8 cellular contexts compared by ENCODE assay signal in the genomic region with DNA sequence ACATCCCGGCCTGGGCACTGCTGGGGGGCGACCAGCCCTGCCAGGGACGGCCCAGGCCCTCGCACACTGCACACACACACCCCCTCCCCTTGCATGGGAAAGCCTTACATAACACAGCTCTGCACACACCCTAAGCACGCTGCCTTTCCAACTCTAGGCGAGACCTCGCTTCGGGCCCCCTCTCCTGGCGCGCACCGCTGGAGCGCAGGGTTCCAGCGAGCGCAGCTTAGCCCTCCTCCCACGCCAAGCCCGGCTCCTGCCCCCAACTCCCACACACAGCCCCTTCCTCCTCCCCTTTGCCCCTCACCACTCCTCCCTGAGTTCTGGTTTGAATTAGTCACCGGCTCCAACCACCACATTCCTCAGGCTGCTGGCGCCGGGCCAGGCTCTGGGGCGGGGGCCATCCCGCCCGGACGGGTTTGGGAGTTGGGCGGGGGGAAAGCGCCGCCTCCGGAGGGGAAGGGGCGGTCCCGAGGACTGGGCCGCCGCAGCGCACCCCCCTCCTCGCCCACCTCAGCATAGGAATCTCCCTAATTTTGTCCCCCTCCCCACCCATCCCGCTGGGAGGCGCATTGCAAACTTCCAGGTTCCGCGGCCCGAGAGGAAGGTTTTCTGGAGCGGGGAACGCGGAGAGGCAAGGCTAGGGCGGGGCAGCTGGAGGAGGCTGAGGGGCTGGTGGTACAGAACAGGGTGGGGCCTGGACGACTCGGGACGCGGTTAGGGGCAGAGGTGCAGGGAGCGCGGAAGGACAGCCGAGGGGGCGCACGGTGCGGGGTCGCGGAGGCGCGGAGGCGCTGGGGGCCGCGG. TPM values are rescaled to one million over a fixed set of nuclear protein-coding genes. Genes with fewer than 3 reads are reported as not detected.
DNase-seq lines count a peak whose midpoint lies in the region; ATAC-seq and TF ChIP-seq lines count a peak whose summit lies in the region.

No MANE protein-coding gene starts in this region.

- H3K79me2 ChIP-seq in PC-3 (ENCODE audit: low read length): peaks cover 68% of the 10 kb centered on the region

- peak overlapping the region; percentile 94 for H3K27ac ChIP-seq in PC-3 (ENCODE audit: low read length)
- H3K27ac ChIP-seq in aorta (ENCODE audit: low read depth in 1 of 2, low read length in 2 of 2): peak overlapping the region; percentile 64 to 98

- intact Hi-C loops in PC-3 (cut with micrococcal nuclease) (loop anchor here (1.0 kb wide), 1 partner anchor 15 kb away; no protein-coding TSS in a partner anchor), aorta (cut with DNase I) (loop anchor here in 1 of 2 donors (2.0 to 5.0 kb wide), 2 partner anchors 15 to 103 kb away; no protein-coding TSS in a partner anchor)

- H3K27me3 Mint-ChIP-seq in activated naive CD4-positive, alpha-beta T cell treated with anti-CD3 and anti-CD28 coated beads, Interleukin-2, amount 10 ng/mL, durations not matched to agents 7 days and 5 days: peaks cover 56% of the 10 kb centered on the region
- H3K27me3 Mint-ChIP-seq in nephron progenitor cell (ENCODE audit: low read depth, poor library complexity): peaks cover 66% of the 10 kb centered on the region

- H3K9me2 ChIP-seq in PC-3 (replicated peaks; ENCODE audit: low read length): no peaks in the 10 kb centered on the region

- H3K4me1 Mint-ChIP-seq in activated naive CD4-positive, alpha-beta T cell treated with anti-CD3 and anti-CD28 coated beads, Interleukin-2, amount 10 ng/mL, durations not matched to agents 7 days and 5 days: peaks cover 68% of the 10 kb centered on the region
- peaks cover 69% of the 10 kb centered on the region for H3K4me1 Mint-ChIP-seq in nephron progenitor cell

- H3K9me3 ChIP-seq in PC-3 (ENCODE audit: low read length) (no peaks in the 10 kb centered on the region), aorta (ENCODE audit: control insufficient read depth, low read length) (no peaks in the 10 kb centered on the region)

- H3K4me3 ChIP-seq in PC-3 (ENCODE audit: low read length) (peak overlapping the region; percentile 96), fibroblast of villous mesenchyme (ENCODE audit: low read depth, low read length) (peak overlapping the region; percentile 98), aorta (ENCODE audit: low read length in 2 of 2) (peak overlapping the region; percentile 86 to 98)

- peak overlapping the region; percentile 97 for H3K9ac ChIP-seq in PC-3 (ENCODE audit: low read length)

- H3K27me3 ChIP-seq in PC-3 (ENCODE audit: low read length) (no peaks in the 10 kb centered on the region), aorta (ENCODE audit: control insufficient read depth in 1 of 2, insufficient read depth in 2 of 2, low read length in 1 of 2) (no peaks in the 10 kb centered on the region)

- H3K9me3 Mint-ChIP-seq in activated naive CD4-positive, alpha-beta T cell treated with anti-CD3 and anti-CD28 coated beads, Interleukin-2, amount 10 ng/mL, durations not matched to agents 7 days and 5 days: no peaks in the 10 kb centered on the region
- H3K9me3 Mint-ChIP-seq in nephron progenitor cell: no peaks in the 10 kb centered on the region

- H3K4me1 ChIP-seq in PC-3 (ENCODE audit: insufficient read depth, low read length) (peaks cover 64% of the 10 kb centered on the region), aorta (ENCODE audit: control insufficient read depth in 1 of 2, insufficient read depth in 2 of 2, low read length in 2 of 2) (no peaks in the 10 kb centered on the region)

- peaks cover 28% of the 10 kb centered on the region for H4K20me1 ChIP-seq in PC-3 (ENCODE audit: low read length)

- peak overlapping the region; percentile 69 for H3K27ac Mint-ChIP-seq in activated naive CD4-positive, alpha-beta T cell treated with anti-CD3 and anti-CD28 coated beads, Interleukin-2, amount 10 ng/mL, durations not matched to agents 7 days and 5 days
- H3K27ac Mint-ChIP-seq in nephron progenitor cell: no peak overlapping the region

- H3K36me3 Mint-ChIP-seq in activated naive CD4-positive, alpha-beta T cell treated with anti-CD3 and anti-CD28 coated beads, Interleukin-2, amount 10 ng/mL, durations not matched to agents 7 days and 5 days: peaks cover 3% of the 10 kb centered on the region
- H3K36me3 Mint-ChIP-seq in nephron progenitor cell (ENCODE audit: low read depth): no peaks in the 10 kb centered on the region

- H3F3A ChIP-seq in PC-3 (ENCODE audit: low read length, unreplicated experiment): peaks cover 8% of the 10 kb centered on the region

- POLR2A ChIA-PET in PC-3 (lab: Charles Lee; ENCODE audit: unreplicated experiment): interaction anchor here (0.5 to 0.6 kb wide), 2 partner anchors 8 to 100 kb away, joined by 3 to 4 read pairs; no protein-coding TSS in a partner anchor

- BruUV-seq in PC-3 (replicated peaks; lab: Mats Ljungman, UMichigan): no TSS peak

- ATAC-seq in PC-3: peak; percentile 30
- peak; percentile 76 for ATAC-seq in aorta (ENCODE audit: low FRiP score)
- no peak for ATAC-seq in HG03378 (IDR thresholded peaks at IDR 0.05; ENCODE audit: unreplicated experiment)

- CTCF ChIA-PET in PC-3 (lab: Charles Lee): interaction anchor here (1.7 to 4.1 kb wide), 4 partner anchors 14 to 151 kb away, joined by 13 to 64 read pairs (median 44); no protein-coding TSS in a partner anchor
- CTCF ChIA-PET in activated naive CD4-positive, alpha-beta T cell treated with anti-CD3 and anti-CD28 coated beads, Interleukin-2, amount 10 ng/mL, durations not matched to agents 7 days and 5 days (lab: Charles Lee): interaction anchor here (3.3 to 11.3 kb wide), 4 partner anchors 11 to 145 kb away, joined by 10 to 276 read pairs (median 96); a partner anchor contains a TSS

- H2AFZ ChIP-seq in PC-3 (ENCODE audit: low read length): peak overlapping the region; percentile 27; the same call in 1 of the 2 replicates

- TF ChIP-seq CTCF in PC-3 (conservative IDR thresholded peaks at IDR 0.05; ENCODE audit: low read depth, low read length) (no peak), fibroblast of villous mesenchyme (IDR thresholded peaks at IDR 0.05; ENCODE audit: insufficient read depth, low read depth, low read length) (peak; percentile 4), nephron progenitor cell (IDR thresholded peaks at IDR 0.05) (no peak)

- DNase-seq in NCI-H345 (lab: John Stamatoyannopoulos, UW) (peak; percentile 28), NCI-H345 treated with DMSO at 0.1 percent for 48 hours (lab: John Stamatoyannopoulos, UW; ENCODE audit: unreplicated experiment) (no peak), PC-3 (peak; percentile 99), fibroblast of villous mesenchyme (ENCODE audit: low read depth) (peak; percentile 95), nephron progenitor cell (peak; percentile 80), aorta (peak; percentile 96 to 99)
- DNase-seq in activated naive CD4-positive, alpha-beta T cell treated with anti-CD3 and anti-CD28 coated beads, Interleukin-2, amount 10 ng/mL, durations not matched to agents 7 days and 5 days: peak; percentile 60

- WGBS in aorta, 2 donors: 1% methylated on average over 50 to 59 of the region's 59 CpGs

- H3K36me3 ChIP-seq in PC-3 (ENCODE audit: low read depth, low read length): no peaks in the 10 kb centered on the region; the same call in 1 of the 2 replicates
- H3K36me3 ChIP-seq in aorta (ENCODE audit: control insufficient read depth in 1 of 2, insufficient read depth in 2 of 2, low read length in 1 of 2): no peaks in the 10 kb centered on the region

- H3K4me2 ChIP-seq in PC-3 (ENCODE audit: low read length): peak overlapping the region; percentile 89

- H3K4me3 Mint-ChIP-seq in activated naive CD4-positive, alpha-beta T cell treated with anti-CD3 and anti-CD28 coated beads, Interleukin-2, amount 10 ng/mL, durations not matched to agents 7 days and 5 days: peak overlapping the region; percentile 95
- peak overlapping the region; percentile 88 for H3K4me3 Mint-ChIP-seq in nephron progenitor cell

RNA-seq across cellular contexts. Expression of a gene that starts 1.0 kb away (rescaled TPM):
- 287 and 383 TPM in 2 replicates for total RNA-seq in PC-3 (2014; rRNA removed)
- 474 and 514 TPM in 2 replicates for total RNA-seq in fibroblast of villous mesenchyme
- total RNA-seq in aorta: 1,000 to 10,000 TPM; 1,149 to 1,263 TPM
- polyA plus RNA-seq in aorta: 100 to 1,000 TPM; 146 to 237 TPM

RNA-seq across cellular contexts. Expression of a gene that starts 28.1 kb away (rescaled TPM):
- 1,577 and 1,815 TPM in 2 replicates for total RNA-seq in PC-3 (2014; rRNA removed)
- total RNA-seq in fibroblast of villous mesenchyme: 876 and 1,014 TPM in 2 replicates
- 100 to 1,000 TPM; 787 to 987 TPM for total RNA-seq in aorta
- 1,000 to 10,000 TPM; 1,251 to 1,857 TPM for polyA plus RNA-seq in aorta

RNA-seq across cellular contexts. Expression of a gene that starts 45.7 kb away (rescaled TPM):
- total RNA-seq in PC-3 (2014; rRNA removed) (17.8 and 20.6 TPM in 2 replicates), fibroblast of villous mesenchyme (4.3 and 5.2 TPM in 2 replicates), aorta (10 to 100 TPM; 14.8 to 14.9 TPM)
- polyA plus RNA-seq in aorta: 10 to 100 TPM in 1 of 2 donors, 1 to 10 TPM in 1; 1.6 to 10.8 TPM

RNA-seq across cellular contexts. Expression of a gene that starts 56.0 kb away (rescaled TPM):
- 193 and 259 TPM in 2 replicates for total RNA-seq in PC-3 (2014; rRNA removed)
- 145 and 197 TPM in 2 replicates for total RNA-seq in fibroblast of villous mesenchyme
- total RNA-seq in aorta: 10 to 100 TPM; 80.1 to 87.9 TPM
- polyA plus RNA-seq in aorta: 10 to 100 TPM; 13.5 to 40.3 TPM
